29 cellular contexts compared by ENCODE assay signal in the genomic region with DNA sequence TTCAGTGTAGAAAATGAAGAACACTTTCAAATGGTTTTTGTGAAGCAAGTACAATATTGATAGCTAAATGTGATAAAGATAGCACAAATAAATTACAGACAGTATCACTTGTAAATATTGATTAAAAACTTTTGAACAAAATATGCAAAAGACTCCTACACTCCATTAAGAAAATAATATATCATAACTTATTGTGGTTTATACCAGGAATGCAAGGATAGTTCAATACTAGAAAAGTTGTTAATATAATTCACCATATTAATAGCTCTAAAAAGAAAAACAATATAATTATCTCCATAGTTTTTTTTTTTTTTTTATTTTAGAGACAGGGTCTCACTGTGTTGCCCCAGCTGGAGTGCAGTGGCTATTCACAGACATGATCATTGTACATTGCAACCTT.
"Had no signal": no experiment of that assay in that cellular context is flagged by ENCODE, and none has a peak within 500 bp of the region (broad histone marks: within the 10 kb centered on the region; RNA-seq: fewer than 3 reads in every experiment).

No MANE protein-coding gene starts in this region.

- H3K36me3 ChIP-seq: ascending aorta, brain microvascular endothelial cell, breast epithelium had no signal

- H3K27ac ChIP-seq: ascending aorta, brain microvascular endothelial cell, breast epithelium, VCaP had no signal

- H3K4me3 ChIP-seq: ascending aorta, breast epithelium had no signal

- H3K27me3 ChIP-seq: ascending aorta, brain microvascular endothelial cell, breast epithelium had no signal

- DNase-seq: activated B cell treated with CpG ODN at 0.5 μM for 24 hours; activated CD4-positive, alpha-beta memory T cell treated with anti-CD3 and anti-CD28 coated beads for 36 hours; activated CD4-positive, alpha-beta T cell treated with anti-CD3 and anti-CD28 coated beads for 4 hours; activated CD4-positive, alpha-beta T cell treated with anti-CD3 and anti-CD28 coated beads, Interleukin-2, amount 10 ng/mL, durations not matched to agents 24 days and 14 days; activated CD4-positive, alpha-beta T cell treated with anti-CD3 and anti-CD28 coated beads, Interleukin-2, amount 50 U/mL, for 1 hour; activated CD4-positive, alpha-beta T cell treated with anti-CD3 and anti-CD28 coated beads, Interleukin-2, amount 50 U/mL, for 4 hours; activated CD4-positive, CD25-positive, alpha-beta regulatory T cell treated with anti-CD3 and anti-CD28 coated beads, Interleukin-2, amount 50 U/mL, for 72 hours; activated CD8-positive, alpha-beta memory T cell treated with anti-CD3 and anti-CD28 coated beads, Interleukin-2, amount 10 ng/mL, durations not matched to agents 7 days and 5 days; activated CD8-positive, alpha-beta memory T cell treated with anti-CD3 and anti-CD28 coated beads, Interleukin-2, amount 50 U/mL, for 48 hours; activated CD8-positive, alpha-beta T cell treated with anti-CD3 and anti-CD28 coated beads for 36 hours; activated effector memory CD4-positive, alpha-beta T cell treated with Interleukin-2 at 50 U/mL for 16 hours; activated gamma-delta T cell; activated naive CD4-positive, alpha-beta T cell treated with anti-CD3 and anti-CD28 coated beads, Interleukin-2, amount 10 ng/mL, durations not matched to agents 7 days and 5 days; activated naive CD4-positive, alpha-beta T cell treated with Interleukin-2 at 50 U/mL for 16 hours; activated naive CD8-positive, alpha-beta T cell treated with anti-CD3 and anti-CD28 coated beads, Interleukin-2, amount 10 ng/mL, durations not matched to agents 7 days and 5 days; activated naive CD8-positive, alpha-beta T cell treated with anti-CD3 and anti-CD28 coated beads, Interleukin-2, amount 50 U/mL, for 24 hours; activated T-cell treated with anti-CD3 and anti-CD28 coated beads, Interleukin-2, amount 50 U/mL, for 24 hours; activated T-cell treated with anti-CD3 and anti-CD28 coated beads, Interleukin-2, amount 50 U/mL, for 48 hours; amygdala; anterior cingulate cortex; brain microvascular endothelial cell; central memory CD4-positive, alpha-beta T cell; T-helper 1 cell; T-helper 2 cell; T-helper 9 cell had no signal

- FAIRE-seq: TTC549 had no signal

- H3K4me1 ChIP-seq: ascending aorta, breast epithelium had no signal

- ATAC-seq: activated CD8-positive, alpha-beta memory T cell treated with anti-CD3 and anti-CD28 coated beads, Interleukin-2, amount 10 ng/mL, durations not matched to agents 7 days and 5 days; activated CD8-positive, alpha-beta T cell treated with anti-CD3 and anti-CD28 coated beads for 36 hours; activated naive CD8-positive, alpha-beta T cell treated with anti-CD3 and anti-CD28 coated beads, Interleukin-2, amount 50 U/mL, for 24 hours had no signal
